Comparison of ENCODE assay signal across 18 cellular contexts in genomic region chr20:31693402-31693801, GRCh38. TPM values are rescaled to one million over a fixed set of nuclear protein-coding genes. Genes with fewer than 3 reads are reported as not detected.
DNase-seq lines count a peak whose midpoint lies in the region; ATAC-seq and TF ChIP-seq lines count a peak whose summit lies in the region.
"Had no signal": no experiment of that assay in that cellular context is flagged by ENCODE, and none has a peak within 500 bp of the region (broad histone marks: within the 10 kb centered on the region; RNA-seq: fewer than 3 reads in every experiment).

No MANE protein-coding gene starts in this region.

- H3K4me3 Mint-ChIP-seq in natural killer cell (no peak overlapping the region), immature natural killer cell (peak overlapping the region in 3 of 5 donors; percentile 13 to 33 (median 21))
- no peak overlapping the region for H3K4me3 Mint-ChIP-seq in natural killer cell treated with Interleukin-12 subunit alpha and Interleukin-12 subunit beta and Interleukin-15 and Interleukin-18, amount 100 ng/mL, for 72 hours

- peak overlapping the region; percentile 99 for H3K27ac ChIP-seq in RWPE2 (ENCODE audit: poor library complexity, severe bottlenecking)
- H3K27ac ChIP-seq: colonic mucosa, neutrophil, SK-N-MC had no signal

- H3K9me3 Mint-ChIP-seq in natural killer cell (no peaks in the 10 kb centered on the region), immature natural killer cell (no peaks in the 10 kb centered on the region)
- H3K9me3 Mint-ChIP-seq in natural killer cell treated with Interleukin-12 subunit alpha and Interleukin-12 subunit beta and Interleukin-15 and Interleukin-18, amount 100 ng/mL, for 72 hours: no peaks in the 10 kb centered on the region

- no peaks in the 10 kb centered on the region for H3K27me3 Mint-ChIP-seq in natural killer cell (ENCODE audit: low read depth in 2 of 2)
- no peaks in the 10 kb centered on the region for H3K27me3 Mint-ChIP-seq in natural killer cell treated with Interleukin-12 subunit alpha and Interleukin-12 subunit beta and Interleukin-15 and Interleukin-18, amount 100 ng/mL, for 72 hours
- no peaks in the 10 kb centered on the region for H3K27me3 Mint-ChIP-seq in immature natural killer cell (ENCODE audit: low read depth in 3 of 3)

- no peaks in the 10 kb centered on the region for H3K27me3 ChIP-seq in RWPE2 (ENCODE audit: insufficient read depth, poor library complexity, severe bottlenecking)
- H3K27me3 ChIP-seq: colonic mucosa, neutrophil had no signal

- peak overlapping the region; percentile 79 to 89 for H3K27ac Mint-ChIP-seq in natural killer cell
- H3K27ac Mint-ChIP-seq in natural killer cell treated with Interleukin-12 subunit alpha and Interleukin-12 subunit beta and Interleukin-15 and Interleukin-18, amount 100 ng/mL, for 72 hours: peak overlapping the region in 1 of 2 donors; percentile 65
- H3K27ac Mint-ChIP-seq in immature natural killer cell: peak overlapping the region; percentile 49 to 94 (median 85)

- peaks cover 64% of the 10 kb centered on the region for H3K4me1 ChIP-seq in RWPE2 (ENCODE audit: insufficient read depth, poor library complexity, severe bottlenecking)
- H3K4me1 ChIP-seq: colonic mucosa had no signal

- no peak for TF ChIP-seq POLR2A in GM18505 (IDR thresholded peaks at IDR 0.05; ENCODE audit: borderline replicate concordance, extremely low read depth, insufficient read depth, insufficient read length)

- DNase-seq in natural killer cell: no peak
- DNase-seq in natural killer cell treated with Interleukin-12 subunit alpha and Interleukin-12 subunit beta and Interleukin-15 and Interleukin-18, amount 100 ng/mL, for 72 hours (ENCODE audit: low spot score): no peak
- DNase-seq in RWPE2 (ENCODE audit: low spot score): no peak
- no peak for DNase-seq in immature natural killer cell
- DNase-seq in medulla oblongata (ENCODE audit: extremely low spot score): no peak
- DNase-seq in HuH-7.5 (ENCODE audit: low spot score): no peak
- DNase-seq in H4 (ENCODE audit: low spot score): no peak
- DNase-seq: activated effector memory CD4-positive, alpha-beta T cell treated with Interleukin-2 at 50 U/mL for 16 hours; colonic mucosa; erythroblast; mammary epithelial cell; stimulated activated CD4-positive, alpha-beta T cell treated with anti-CD3 and anti-CD28 coated beads, Interleukin-4, amount 100 ng/mL, for 1 hour had no signal

- no peak for TF ChIP-seq CTCF in natural killer cell (IDR thresholded peaks at IDR 0.05)
- TF ChIP-seq CTCF in RWPE2 (IDR thresholded peaks at IDR 0.05; ENCODE audit: poor library complexity, severe bottlenecking): no peak

- peaks cover 94% of the 10 kb centered on the region for H3K36me3 ChIP-seq in RWPE2 (ENCODE audit: low read depth)
- H3K36me3 ChIP-seq: colonic mucosa had no signal

- no peak overlapping the region for H3K4me3 ChIP-seq in RWPE2 (ENCODE audit: severe bottlenecking)
- H3K4me3 ChIP-seq: colonic mucosa, SK-N-MC had no signal

- intact Hi-C loops in natural killer cell (cut with micrococcal nuclease): loop anchor here (2.0 kb wide), 1 partner anchor 19 kb away; no protein-coding TSS in a partner anchor

- H3K36me3 Mint-ChIP-seq in natural killer cell (no peaks in the 10 kb centered on the region), immature natural killer cell (peaks cover 4 to 20% (median 6%) of the 10 kb centered on the region in 3 donors)
- peaks cover 18% of the 10 kb centered on the region for H3K36me3 Mint-ChIP-seq in natural killer cell treated with Interleukin-12 subunit alpha and Interleukin-12 subunit beta and Interleukin-15 and Interleukin-18, amount 100 ng/mL, for 72 hours

- ATAC-seq in natural killer cell (no peak), RWPE2 (ENCODE audit: low read depth) (no peak), GM18505 (IDR thresholded peaks at IDR 0.05; ENCODE audit: unreplicated experiment) (no peak)
- ATAC-seq in natural killer cell treated with Interleukin-12 subunit alpha and Interleukin-12 subunit beta and Interleukin-15 and Interleukin-18, amount 100 ng/mL, for 72 hours: no peak
- ATAC-seq: sciatic nerve had no signal

- H3K9me3 ChIP-seq in RWPE2 (ENCODE audit: severe bottlenecking): no peaks in the 10 kb centered on the region
- H3K9me3 ChIP-seq: colonic mucosa, neutrophil had no signal

- peaks cover 53 to 76% of the 10 kb centered on the region in 2 donors for H3K4me1 Mint-ChIP-seq in natural killer cell
- H3K4me1 Mint-ChIP-seq in natural killer cell treated with Interleukin-12 subunit alpha and Interleukin-12 subunit beta and Interleukin-15 and Interleukin-18, amount 100 ng/mL, for 72 hours (ENCODE audit: low read depth in 2 of 2): peaks cover 50 to 67% of the 10 kb centered on the region in 2 donors
- H3K4me1 Mint-ChIP-seq in immature natural killer cell: peaks cover 87 to 90% of the 10 kb centered on the region in 2 donors

RNA-seq across cellular contexts. Expression of gene BCL2L1, which starts 29.3 kb away (rescaled TPM):
- total RNA-seq in natural killer cell: 10 to 100 TPM; 67.4 to 92.6 (median 78.6) TPM
- 100 to 1,000 TPM; 140 to 325 TPM for total RNA-seq in natural killer cell treated with Interleukin-12 subunit alpha and Interleukin-12 subunit beta and Interleukin-15 and Interleukin-18, amount 100 ng/mL, for 72 hours
- polyA plus RNA-seq in immature natural killer cell: 10 to 100 TPM; 30.9 to 60.4 (median 39.3) TPM
- total RNA-seq in H4 (2014; rRNA removed; shearing (Covaris generic)): 34.2 and 42.6 TPM in 2 replicates

RNA-seq across cellular contexts. Expression of gene TPX2, which starts 45.7 kb away (rescaled TPM):
- 1 to 10 TPM; 2.2 to 4.2 (median 2.2) TPM for total RNA-seq in natural killer cell
- 100 to 1,000 TPM in 1 of 2 donors, 10 to 100 TPM in 1; 51.8 to 102 TPM for total RNA-seq in natural killer cell treated with Interleukin-12 subunit alpha and Interleukin-12 subunit beta and Interleukin-15 and Interleukin-18, amount 100 ng/mL, for 72 hours
- polyA plus RNA-seq in immature natural killer cell: 1 to 10 TPM; 1.2 to 3.0 (median 1.8) TPM
- 111 and 128 TPM in 2 replicates for total RNA-seq in H4 (2014; rRNA removed; shearing (Covaris generic))

RNA-seq across cellular contexts. Expression of gene COX4I2, which starts 55.7 kb away (rescaled TPM):
- not detected for total RNA-seq in natural killer cell
- total RNA-seq in natural killer cell treated with Interleukin-12 subunit alpha and Interleukin-12 subunit beta and Interleukin-15 and Interleukin-18, amount 100 ng/mL, for 72 hours: not detected
- polyA plus RNA-seq in immature natural killer cell: not detected
- not detected in 2 replicates for total RNA-seq in H4 (2014; rRNA removed; shearing (Covaris generic))
- total RNA-seq: activated CD8-positive, alpha-beta memory T cell treated with anti-CD3 and anti-CD28 coated beads for 36 hours; LHCN-M2; mammary epithelial cell had no signal
- polyA plus RNA-seq: mammary epithelial cell had no signal

Comparison
In these comparisons a context has a peak if more than half of its experiments do, and no peak if none do; other contexts are left out.
1. RNA of gene TPX2, which starts 45.7 kb away (total RNA-seq): 111 to 128 TPM in H4 and 51.8 to 102 TPM in natural killer cell treated with Interleukin-12 subunit alpha and Interleukin-12 subunit beta and Interleukin-15 and Interleukin-18, amount 100 ng/mL, for 72 hours; 2.2 to 4.2 TPM in natural killer cell; every median in the first group is over 10 times any median in the second.
2. H3K4me3 Mint-ChIP-seq: peak in immature natural killer cell (3 of 5); none in natural killer cell (single experiment) and natural killer cell treated with Interleukin-12 subunit alpha and Interleukin-12 subunit beta and Interleukin-15 and Interleukin-18, amount 100 ng/mL, for 72 hours (single experiment).